10 cellular contexts compared by ENCODE assay signal in genomic region chr7:108384721-108385483, GRCh38.
DNase-seq lines count a peak whose midpoint lies in the region; ATAC-seq lines count a peak whose summit lies in the region.
"Had no signal": no experiment of that assay in that cellular context is flagged by ENCODE, and none has a peak within 500 bp of the region (broad histone marks: within the 10 kb centered on the region; RNA-seq: fewer than 3 reads in every experiment).

No MANE protein-coding gene starts in this region.

- no peaks in the 10 kb centered on the region for H3K27me3 Mint-ChIP-seq in naive thymus-derived CD8-positive, alpha-beta T cell

- ATAC-seq in GM18867 (IDR thresholded peaks at IDR 0.05; ENCODE audit: unreplicated experiment) (peak; percentile 89), HG02763 (IDR thresholded peaks at IDR 0.05; ENCODE audit: unreplicated experiment) (peak; percentile 61), HG03571 (IDR thresholded peaks at IDR 0.05; ENCODE audit: unreplicated experiment) (no peak)
- peak; percentile 54 to 58 for ATAC-seq in naive thymus-derived CD8-positive, alpha-beta T cell
- ATAC-seq: mucosa of descending colon had no signal

- H3K27ac Mint-ChIP-seq in naive thymus-derived CD8-positive, alpha-beta T cell = no peak overlapping the region

- H3K36me3 Mint-ChIP-seq in naive thymus-derived CD8-positive, alpha-beta T cell = peaks cover 0 to 11% (median 7%) of the 10 kb centered on the region in 3 donors

- POLR2A ChIA-PET in naive thymus-derived CD8-positive, alpha-beta T cell (lab: Charles Lee) = no interaction called here

- H3K4me1 Mint-ChIP-seq in naive thymus-derived CD8-positive, alpha-beta T cell = peaks cover 2 to 48% (median 24%) of the 10 kb centered on the region in 4 donors

- no peak overlapping the region for H3K4me3 Mint-ChIP-seq in naive thymus-derived CD8-positive, alpha-beta T cell

- H3K9me3 Mint-ChIP-seq in naive thymus-derived CD8-positive, alpha-beta T cell = peaks cover 0 to 6% (median 0%) of the 10 kb centered on the region in 9 donors

- DNase-seq in OCI-M1 (lab: John Stamatoyannopoulos, UW) = peak; percentile 12
- DNase-seq in naive thymus-derived CD8-positive, alpha-beta T cell = no peak
- DNase-seq in activated T-cell treated with anti-CD3 and anti-CD28 coated beads for 4 hours = no peak
- DNase-seq in NCI-H446 treated with DMSO at 0.1 percent for 48 hours (lab: John Stamatoyannopoulos, UW) = no peak
- no peak for DNase-seq in T1000 (lab: John Stamatoyannopoulos, UW)
- DNase-seq: mucosa of descending colon, SHP77 had no signal
